Comparison of ENCODE assay signal across 15 cellular contexts in genomic region chr19:32397736-32398135, GRCh38. TPM values are rescaled to one million over a fixed set of nuclear protein-coding genes. Genes with fewer than 3 reads are reported as not detected.
A peak's percentile ranks its signal among the peaks of the same experiment; 100 is the strongest.
DNase-seq lines count a peak whose midpoint lies in the region; ATAC-seq, FAIRE-seq and TF ChIP-seq lines count a peak whose summit lies in the region.
"Had no signal": no experiment of that assay in that cellular context is flagged by ENCODE, and none has a peak within 500 bp of the region (broad histone marks: within the 10 kb centered on the region; RNA-seq: fewer than 3 reads in every experiment).

No MANE protein-coding gene starts in this region.

- dilution Hi-C loops in endothelial cell of umbilical vein (cut with MboI; ENCODE audit: extremely low pct_ligation_motif_present, low sequenced_read_pairs), result no loop called here

- POLR2A ChIA-PET in endothelial cell of umbilical vein (lab: Charles Lee), result no interaction called here

- intact Hi-C loops in endothelial cell of umbilical vein (cut with micrococcal nuclease), result no loop called here
- intact Hi-C loops in uterus (cut with DNase I; ENCODE audit: low total_unique reads), result no loop called here

- no peaks in the 10 kb centered on the region for H3K27me3 ChIP-seq in endothelial cell of umbilical vein (ENCODE audit: control insufficient read depth in 2 of 2, insufficient read depth in 2 of 2, low read length in 2 of 2)
- no peaks in the 10 kb centered on the region for H3K27me3 ChIP-seq in uterus

- FAIRE-seq in RCC 7860 (lab: Jason Lieb, UNC) (peak; percentile 77), endothelial cell of umbilical vein (lab: Jason Lieb, UNC) (peak; percentile 60)

- no peak overlapping the region for H3K9ac ChIP-seq in endothelial cell of umbilical vein (replicated peaks; ENCODE audit: extremely low read depth, insufficient read depth, low read length)

- peak overlapping the region; percentile 16 for H2AFZ ChIP-seq in endothelial cell of umbilical vein (ENCODE audit: low read depth, low read length)

- ATAC-seq in GM21447 (IDR thresholded peaks at IDR 0.05; ENCODE audit: unreplicated experiment), result no peak
- ATAC-seq: activated CD8-positive, alpha-beta T cell treated with anti-CD3 and anti-CD28 coated beads, Interleukin-2, amount 10 ng/mL, durations not matched to agents 7 days and 5 days; activated naive CD4-positive, alpha-beta T cell treated with anti-CD3 and anti-CD28 coated beads, Interleukin-2, amount 50 U/mL, for 72 hours; stimulated activated naive CD8-positive, alpha-beta T cell treated with anti-CD3 and anti-CD28 coated beads, Interleukin-15, amount 100 ng/mL, for 72 hours had no signal

- H3K4me3 ChIP-seq in endothelial cell of umbilical vein (replicated peaks in 1 of 3; ENCODE audit: insufficient read depth in 1 of 3, low read depth in 1 of 3, low read length in 3 of 3), result no peak overlapping the region
- no peak overlapping the region for H3K4me3 ChIP-seq in uterus

- CTCF ChIA-PET in endothelial cell of umbilical vein (lab: Charles Lee), result no interaction called here

- no TSS peak for BruUV-seq in endothelial cell of umbilical vein (replicated peaks; lab: Mats Ljungman, UMichigan)

- TF ChIP-seq CTCF in endothelial cell of umbilical vein (IDR thresholded peaks at IDR 0.05; ENCODE audit: extremely low read depth in 1 of 2, insufficient read depth in 1 of 2, low read depth in 1 of 2, low read length in 2 of 2) (no peak), uterus (IDR thresholded peaks at IDR 0.05) (no peak)

- H4K20me1 ChIP-seq in endothelial cell of umbilical vein (replicated peaks; ENCODE audit: control insufficient read depth, extremely low read depth, insufficient read depth, low read length), result no peaks in the 10 kb centered on the region

- no peaks in the 10 kb centered on the region for H3K79me2 ChIP-seq in endothelial cell of umbilical vein (ENCODE audit: control insufficient read depth, insufficient read depth, low read length)

- H3K4me1 ChIP-seq in endothelial cell of umbilical vein (ENCODE audit: control insufficient read depth, extremely low read depth, insufficient read depth, low read length) (no peaks in the 10 kb centered on the region), uterus (no peaks in the 10 kb centered on the region)

- H3K9me3 ChIP-seq in endothelial cell of umbilical vein (replicated peaks; ENCODE audit: control insufficient read depth, insufficient read depth, low read length) (no peaks in the 10 kb centered on the region), uterus (no peaks in the 10 kb centered on the region)

- no peaks in the 10 kb centered on the region for H3K9me1 ChIP-seq in endothelial cell of umbilical vein (replicated peaks; ENCODE audit: control insufficient read depth, extremely low read depth, insufficient read depth, low read length)

- no peak overlapping the region for H3K4me2 ChIP-seq in endothelial cell of umbilical vein (ENCODE audit: insufficient read depth, low read length)

- H3K27ac ChIP-seq in endothelial cell of umbilical vein (ENCODE audit: insufficient read depth, low read depth, low read length) (no peak overlapping the region), uterus (no peak overlapping the region)

- DNase-seq in ELR (ENCODE audit: low read depth) (peak; percentile 79), RCC 7860 (ENCODE audit: low spot score) (peak; percentile 71), endothelial cell of umbilical vein (ENCODE audit: low read depth, low spot score) (no peak), non-pigmented ciliary epithelial cell (ENCODE audit: low read depth) (peak; percentile 41), uterus (no peak), activated gamma-delta T cell treated with Interleukin-2 at 50 U/mL for 16 hours (no peak), NCI-H345 (lab: John Stamatoyannopoulos, UW) (no peak)
- DNase-seq: activated CD8-positive, alpha-beta T cell treated with anti-CD3 and anti-CD28 coated beads, Interleukin-2, amount 10 ng/mL, durations not matched to agents 7 days and 5 days; KG1; NCI-H2081 treated with DMSO at 0.1 percent for 48 hours; stimulated activated CD4-positive, alpha-beta T cell treated with anti-CD3 and anti-CD28 coated beads, Interleukin-2, amount 100 ng/mL, for 48 hours; stimulated activated naive CD8-positive, alpha-beta T cell treated with anti-CD3 and anti-CD28 coated beads, Interleukin-15, amount 100 ng/mL, for 72 hours; T-helper 2 cell had no signal

- H3K36me3 ChIP-seq in endothelial cell of umbilical vein (ENCODE audit: control insufficient read depth in 2 of 2, extremely low read depth in 1 of 2, insufficient read depth in 2 of 2, low read length in 2 of 2) (no peaks in the 10 kb centered on the region), uterus (no peaks in the 10 kb centered on the region)

- TF ChIP-seq POLR2A in endothelial cell of umbilical vein (IDR thresholded peaks at IDR 0.05; ENCODE audit: low read depth, low read length) (no peak), uterus (IDR thresholded peaks at IDR 0.05) (no peak)

TF ChIP-seq in endothelial cell of umbilical vein, 7 proteins besides CTCF, POLR2A, EP300 and RAD21:
- TF ChIP-seq FOS (IDR thresholded peaks at IDR 0.05; ENCODE audit: borderline replicate concordance, insufficient read depth, low read length), result peak; percentile 11
- TF ChIP-seq MYC (IDR thresholded peaks at IDR 0.05; ENCODE audit: low read depth, low read length), result no peak
TF ChIP-seq in endothelial cell of umbilical vein: peak in this region for 1.

RNA-seq across cellular contexts. Expression of gene DPY19L3, which starts 7.8 kb away (rescaled TPM):
- total RNA-seq in endothelial cell of umbilical vein, result 39.3 and 39.5 TPM in 2 replicates
- 26.2 and 36.1 TPM in 2 replicates for polyA plus RNA-seq in endothelial cell of umbilical vein
- 20.8 and 22.1 TPM in 2 replicates for polyA plus RNA-seq in endothelial cell of umbilical vein (2011; cell fraction: cytosol; rRNA removed)
- 141 and 143 TPM in 2 replicates for polyA plus RNA-seq in endothelial cell of umbilical vein (2011; cell fraction: nucleus; rRNA removed)
- polyA plus RNA-seq in endothelial cell of umbilical vein (2012), result 14.9 and 16.9 TPM in 2 replicates
- polyA minus RNA-seq in endothelial cell of umbilical vein, result 45.2 and 69.5 TPM in 2 replicates
- polyA minus RNA-seq in endothelial cell of umbilical vein (2011; cell fraction: cytosol; rRNA and poly(A)+ RNA removed), result 15.3 TPM
- 64.1 and 97.8 TPM in 2 replicates for polyA minus RNA-seq in endothelial cell of umbilical vein (2011; cell fraction: nucleus; rRNA and poly(A)+ RNA removed)
- total RNA-seq in uterus, result 10 to 100 TPM; 10.2 to 58.9 (median 34.7) TPM

RNA-seq across cellular contexts. Expression of gene ZNF507, which starts 52.3 kb away (rescaled TPM):
- total RNA-seq in endothelial cell of umbilical vein (20.3 and 23.0 TPM in 2 replicates), uterus (10 to 100 TPM; 10.5 to 37.4 (median 28.2) TPM)
- polyA plus RNA-seq in endothelial cell of umbilical vein, result 4.8 and 6.8 TPM in 2 replicates
- polyA plus RNA-seq in endothelial cell of umbilical vein (2011; cell fraction: cytosol; rRNA removed), result 7.9 and 8.4 TPM in 2 replicates
- 21.5 and 23.7 TPM in 2 replicates for polyA plus RNA-seq in endothelial cell of umbilical vein (2011; cell fraction: nucleus; rRNA removed)
- 10.4 and 11.8 TPM in 2 replicates for polyA plus RNA-seq in endothelial cell of umbilical vein (2012)
- polyA minus RNA-seq in endothelial cell of umbilical vein, result 16.3 and 16.4 TPM in 2 replicates
- 12.1 TPM for polyA minus RNA-seq in endothelial cell of umbilical vein (2011; cell fraction: cytosol; rRNA and poly(A)+ RNA removed)
- polyA minus RNA-seq in endothelial cell of umbilical vein (2011; cell fraction: nucleus; rRNA and poly(A)+ RNA removed), result 23.9 and 34.8 TPM in 2 replicates

Comparison
In these comparisons a context has a peak if more than half of its experiments do, and no peak if none do; other contexts are left out.
1. DNase-seq: peak in ELR (single experiment), RCC 7860 (single experiment) and non-pigmented ciliary epithelial cell (single experiment); none in endothelial cell of umbilical vein (single experiment), uterus (0 of 2), activated gamma-delta T cell treated with Interleukin-2 at 50 U/mL for 16 hours (single experiment) and NCI-H345 (single experiment).